Comparison of ENCODE assay signal across 17 cellular contexts in the genomic region with DNA sequence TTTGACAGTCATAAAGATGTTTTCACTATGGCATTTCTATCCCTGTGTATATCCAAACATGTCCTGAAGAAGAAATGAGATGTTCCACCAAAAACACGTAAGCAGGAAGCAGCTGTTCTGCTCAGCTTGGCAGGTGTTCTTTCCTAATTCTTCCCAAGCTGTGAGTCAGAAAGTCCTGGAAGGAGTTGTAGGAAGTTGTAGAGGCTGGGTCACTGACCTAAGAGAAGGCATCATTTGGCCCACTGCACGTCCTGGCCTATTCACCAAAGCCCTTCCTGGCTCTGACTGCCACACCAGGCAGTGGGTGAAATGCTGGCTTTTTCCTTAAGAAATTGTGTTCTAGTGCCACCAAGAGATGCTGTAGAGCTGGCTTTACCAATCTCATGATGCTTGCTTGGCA. TPM values are rescaled to one million over a fixed set of nuclear protein-coding genes. Genes with fewer than 3 reads are reported as not detected.
DNase-seq lines count a peak whose midpoint lies in the region; ATAC-seq, FAIRE-seq and TF ChIP-seq lines count a peak whose summit lies in the region.
"Had no signal": no experiment of that assay in that cellular context is flagged by ENCODE, and none has a peak within 500 bp of the region (broad histone marks: within the 10 kb centered on the region; RNA-seq: fewer than 3 reads in every experiment).

No MANE protein-coding gene starts in this region.

- intact Hi-C loops in pancreas (cut with DNase I), result no loop called here

- H3K4me1 Mint-ChIP-seq in CD4-positive, CD25-positive, alpha-beta regulatory T cell, result peaks cover 0 to 5% (median 0%) of the 10 kb centered on the region in 4 donors
- H3K4me1 Mint-ChIP-seq in activated CD4-positive, alpha-beta memory T cell treated with anti-CD3 and anti-CD28 coated beads, Interleukin-2, amount 10 ng/mL, durations not matched to agents 7 days and 5 days, result no peaks in the 10 kb centered on the region
- H3K4me1 Mint-ChIP-seq: naive thymus-derived CD8-positive, alpha-beta T cell; stimulated activated naive CD8-positive, alpha-beta T cell treated with anti-CD3 and anti-CD28 coated beads, Interleukin-15, amount 100 ng/mL, for 72 hours had no signal

- H3K27ac ChIP-seq in CD4-positive, CD25-positive, alpha-beta regulatory T cell (ENCODE audit: insufficient read depth, low read length, poor library complexity, severe bottlenecking), result no peak overlapping the region
- no peak overlapping the region for H3K27ac ChIP-seq in pancreas
- H3K27ac ChIP-seq: C4-2B, colonic mucosa had no signal

- peak overlapping the region in 2 of 3 donors; percentile 31 to 84 for H3K27ac Mint-ChIP-seq in CD4-positive, CD25-positive, alpha-beta regulatory T cell
- no peak overlapping the region for H3K27ac Mint-ChIP-seq in activated CD4-positive, alpha-beta memory T cell treated with anti-CD3 and anti-CD28 coated beads, Interleukin-2, amount 10 ng/mL, durations not matched to agents 7 days and 5 days
- H3K27ac Mint-ChIP-seq: stimulated activated naive CD8-positive, alpha-beta T cell treated with anti-CD3 and anti-CD28 coated beads, Interleukin-15, amount 100 ng/mL, for 72 hours had no signal

- H3K27me3 Mint-ChIP-seq in CD4-positive, CD25-positive, alpha-beta regulatory T cell, result no peaks in the 10 kb centered on the region
- no peaks in the 10 kb centered on the region for H3K27me3 Mint-ChIP-seq in activated CD4-positive, alpha-beta memory T cell treated with anti-CD3 and anti-CD28 coated beads, Interleukin-2, amount 10 ng/mL, durations not matched to agents 7 days and 5 days
- H3K27me3 Mint-ChIP-seq: stimulated activated naive CD8-positive, alpha-beta T cell treated with anti-CD3 and anti-CD28 coated beads, Interleukin-15, amount 100 ng/mL, for 72 hours had no signal

- no peak for FAIRE-seq in pancreas (lab: Jason Lieb, UNC)

- DNase-seq in CD4-positive, CD25-positive, alpha-beta regulatory T cell, result no peak
- peak; percentile 63 for DNase-seq in RKO (ENCODE audit: low spot score)
- DNase-seq in fibroblast of mammary gland (ENCODE audit: low read depth), result peak; percentile 95
- peak in 3 of 6 donors; percentile 33 to 73 (median 47) for DNase-seq in pancreas
- DNase-seq in iPS-NIHi7 (ENCODE audit: extremely low spot score), result no peak
- DNase-seq in NCI-H774 (lab: John Stamatoyannopoulos, UW), result no peak
- DNase-seq in activated CD4-positive, alpha-beta memory T cell treated with anti-CD3 and anti-CD28 coated beads, Interleukin-2, amount 10 ng/mL, durations not matched to agents 7 days and 5 days, result no peak
- DNase-seq in NCI-H2081 treated with DMSO at 0.1 percent for 48 hours (lab: John Stamatoyannopoulos, UW), result no peak
- DNase-seq: activated CD4-positive, CD25-positive, alpha-beta regulatory T cell; activated effector memory CD4-positive, alpha-beta T cell treated with anti-CD3 and anti-CD28 coated beads, Interleukin-2, amount 50 U/mL, for 16 hours; colonic mucosa; MM.1S; naive thymus-derived CD8-positive, alpha-beta T cell; NCI-H510A treated with DMSO at 0.1 percent for 48 hours; stimulated activated CD4-positive, alpha-beta T cell treated with anti-CD3 and anti-CD28 coated beads, Interleukin-1b, Interleukin-23, amount 100 ng/mL, for 48 hours; stimulated activated naive CD8-positive, alpha-beta T cell treated with anti-CD3 and anti-CD28 coated beads, Interleukin-15, amount 100 ng/mL, for 72 hours had no signal

- peaks cover 19% of the 10 kb centered on the region for H3K36me3 ChIP-seq in CD4-positive, CD25-positive, alpha-beta regulatory T cell (ENCODE audit: control insufficient read depth, insufficient read depth, low read length)
- no peaks in the 10 kb centered on the region for H3K36me3 ChIP-seq in pancreas
- H3K36me3 ChIP-seq: colonic mucosa had no signal

- H3K4me3 Mint-ChIP-seq in CD4-positive, CD25-positive, alpha-beta regulatory T cell, result no peak overlapping the region
- no peak overlapping the region for H3K4me3 Mint-ChIP-seq in activated CD4-positive, alpha-beta memory T cell treated with anti-CD3 and anti-CD28 coated beads, Interleukin-2, amount 10 ng/mL, durations not matched to agents 7 days and 5 days
- H3K4me3 Mint-ChIP-seq: naive thymus-derived CD8-positive, alpha-beta T cell; stimulated activated naive CD8-positive, alpha-beta T cell treated with anti-CD3 and anti-CD28 coated beads, Interleukin-15, amount 100 ng/mL, for 72 hours had no signal

- WGBS in pancreas, 2 donors, result 48 to 55% methylated on average over 2 of the region's 2 CpGs

- no peak for TF ChIP-seq CTCF in fibroblast of mammary gland (conservative IDR thresholded peaks at IDR 0.05; ENCODE audit: control insufficient read depth, insufficient read depth, low read depth, low read length)
- TF ChIP-seq CTCF in pancreas (IDR thresholded peaks at IDR 0.05), result no peak

- H3K4me1 ChIP-seq in CD4-positive, CD25-positive, alpha-beta regulatory T cell (ENCODE audit: control insufficient read depth, insufficient read depth, low read length, poor library complexity, severe bottlenecking), result no peaks in the 10 kb centered on the region
- H3K4me1 ChIP-seq in pancreas, result no peaks in the 10 kb centered on the region
- H3K4me1 ChIP-seq: colonic mucosa had no signal

- peaks cover 0 to 2% (median 0%) of the 10 kb centered on the region in 7 donors for H3K9me3 Mint-ChIP-seq in CD4-positive, CD25-positive, alpha-beta regulatory T cell
- H3K9me3 Mint-ChIP-seq in activated CD4-positive, alpha-beta memory T cell treated with anti-CD3 and anti-CD28 coated beads, Interleukin-2, amount 10 ng/mL, durations not matched to agents 7 days and 5 days, result peaks cover 6% of the 10 kb centered on the region

- POLR2A ChIA-PET in activated CD4-positive, alpha-beta memory T cell treated with anti-CD3 and anti-CD28 coated beads, Interleukin-2, amount 10 ng/mL, durations not matched to agents 7 days and 5 days (lab: Charles Lee), result no interaction called here

- CTCF ChIA-PET in activated CD4-positive, alpha-beta memory T cell treated with anti-CD3 and anti-CD28 coated beads, Interleukin-2, amount 10 ng/mL, durations not matched to agents 7 days and 5 days (lab: Charles Lee), result no interaction called here

- ATAC-seq in CD4-positive, CD25-positive, alpha-beta regulatory T cell (ENCODE audit: low read depth in 2 of 2), result no peak
- ATAC-seq in pancreas, result peak; percentile 70 to 95 (median 87)
- ATAC-seq: naive thymus-derived CD8-positive, alpha-beta T cell; stimulated activated naive CD8-positive, alpha-beta T cell treated with anti-CD3 and anti-CD28 coated beads, Interleukin-15, amount 100 ng/mL, for 72 hours had no signal

- peaks cover 12% of the 10 kb centered on the region for H3K36me3 Mint-ChIP-seq in CD4-positive, CD25-positive, alpha-beta regulatory T cell
- peaks cover 47% of the 10 kb centered on the region for H3K36me3 Mint-ChIP-seq in activated CD4-positive, alpha-beta memory T cell treated with anti-CD3 and anti-CD28 coated beads, Interleukin-2, amount 10 ng/mL, durations not matched to agents 7 days and 5 days (ENCODE audit: low read depth)

- no peaks in the 10 kb centered on the region for H3K9me3 ChIP-seq in CD4-positive, CD25-positive, alpha-beta regulatory T cell (ENCODE audit: control insufficient read depth in 2 of 2, low read length in 2 of 2)
- no peaks in the 10 kb centered on the region for H3K9me3 ChIP-seq in pancreas
- H3K9me3 ChIP-seq: colonic mucosa had no signal

- no peak overlapping the region for H3K4me3 ChIP-seq in CD4-positive, CD25-positive, alpha-beta regulatory T cell (ENCODE audit: low read depth, low read length)
- H3K4me3 ChIP-seq in fibroblast of mammary gland (ENCODE audit: control insufficient read depth, low read depth, low read length) (no peak overlapping the region), pancreas (no peak overlapping the region)
- H3K4me3 ChIP-seq: colonic mucosa had no signal

- no peaks in the 10 kb centered on the region for H3K27me3 ChIP-seq in CD4-positive, CD25-positive, alpha-beta regulatory T cell (ENCODE audit: control insufficient read depth, insufficient read depth, low read length)
- H3K27me3 ChIP-seq in pancreas, result no peaks in the 10 kb centered on the region
- H3K27me3 ChIP-seq: colonic mucosa had no signal

RNA-seq across cellular contexts. Expression of a gene that starts 40.3 kb away (rescaled TPM):
- 30.1 TPM for total RNA-seq in CD4-positive, CD25-positive, alpha-beta regulatory T cell
- polyA plus RNA-seq in CD4-positive, CD25-positive, alpha-beta regulatory T cell, result 10 to 100 TPM; 18.2 to 28.6 (median 23.1) TPM
- total RNA-seq in pancreas, result 1 to 10 TPM in 4 of 6 donors, under 1 TPM in 2; 0.47 to 2.6 (median 1.0) TPM
- polyA plus RNA-seq in pancreas, result 1 to 10 TPM; 1.1 TPM
- total RNA-seq in activated CD4-positive, alpha-beta memory T cell treated with anti-CD3 and anti-CD28 coated beads, Interleukin-2, amount 10 ng/mL, durations not matched to agents 7 days and 5 days, result 10 to 100 TPM; 23.8 to 25.0 TPM

Comparison
In these comparisons a context has a peak if more than half of its experiments do, and no peak if none do; other contexts are left out.
1. ATAC-seq: peak in pancreas (4 of 4); none in CD4-positive, CD25-positive, alpha-beta regulatory T cell (0 of 2).
2. DNase-seq: peak in RKO (single experiment) and fibroblast of mammary gland (single experiment); none in CD4-positive, CD25-positive, alpha-beta regulatory T cell (0 of 3), iPS-NIHi7 (single experiment), NCI-H774 (single experiment), activated CD4-positive, alpha-beta memory T cell treated with anti-CD3 and anti-CD28 coated beads, Interleukin-2, amount 10 ng/mL, durations not matched to agents 7 days and 5 days (single experiment) and NCI-H2081 treated with DMSO at 0.1 percent for 48 hours (single experiment).